ENCODE assay signal across 8 cellular contexts in the genomic region with DNA sequence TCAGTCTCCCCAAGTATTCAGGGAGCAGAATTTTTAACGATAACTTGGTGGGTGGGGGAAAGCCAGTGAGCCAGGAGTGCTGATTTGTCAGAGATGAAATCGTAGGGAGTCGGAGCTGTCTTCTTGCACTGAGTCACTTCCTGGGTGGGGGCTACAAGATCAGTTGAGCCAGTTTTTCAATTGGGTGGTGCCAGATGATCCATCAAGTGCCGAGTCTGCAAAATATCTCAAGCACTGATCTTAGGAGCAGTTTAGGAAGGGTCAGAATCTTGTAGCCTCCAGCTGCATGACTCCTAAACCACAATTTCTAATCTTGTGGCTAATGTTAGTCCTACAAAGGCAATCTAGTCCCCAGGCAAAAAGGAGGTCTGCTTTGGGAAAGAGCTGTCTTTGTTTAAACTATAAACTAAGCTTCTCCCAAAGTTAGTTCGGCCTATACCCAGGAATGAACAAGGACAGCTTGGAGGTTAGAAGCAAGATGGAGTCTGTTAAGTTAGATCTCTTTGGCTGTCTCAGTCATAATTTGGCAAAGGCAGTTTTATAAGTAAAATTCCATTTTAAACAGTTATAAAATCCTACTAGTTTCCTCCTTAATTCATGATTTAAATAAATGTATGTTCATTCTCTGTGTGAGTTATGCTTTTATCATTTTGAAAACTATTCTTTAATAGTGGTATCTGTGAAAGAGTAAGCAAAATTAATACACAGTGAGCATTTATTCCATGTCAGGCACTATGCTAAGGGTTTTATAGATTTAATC. TPM values are rescaled to one million over a fixed set of nuclear protein-coding genes. Genes with fewer than 3 reads are reported as not detected.
DNase-seq lines count a peak whose midpoint lies in the region; ATAC-seq and TF ChIP-seq lines count a peak whose summit lies in the region.

No MANE protein-coding gene starts in this region.

- H3K4me1 Mint-ChIP-seq in T-helper 2 cell treated with Interferon-gamma antibody and Interleukin-4, amounts not matched to agents 5 μg/mL and 100 μg/mL, for 36 hours (ENCODE audit: low read depth): peaks cover 37% of the 10 kb centered on the region
- peaks cover 30% of the 10 kb centered on the region for H3K4me1 Mint-ChIP-seq in dendritic cell treated with granulocyte-macrophage colony-stimulating factor and Interleukin-4, amounts not matched to agents 40 ng/mL and 50 ng/mL, for 4 days (ENCODE audit: low read depth)

- intact Hi-C loops in dendritic cell treated with granulocyte-macrophage colony-stimulating factor and Interleukin-4, amounts not matched to agents 40 ng/mL and 50 ng/mL, for 4 days (cut with micrococcal nuclease): no loop called here

- peaks cover 4% of the 10 kb centered on the region for H3K9me3 Mint-ChIP-seq in T-helper 2 cell treated with Interferon-gamma antibody and Interleukin-4, amounts not matched to agents 5 μg/mL and 100 μg/mL, for 36 hours
- H3K9me3 Mint-ChIP-seq in dendritic cell treated with granulocyte-macrophage colony-stimulating factor and Interleukin-4, amounts not matched to agents 40 ng/mL and 50 ng/mL, for 4 days: no peaks in the 10 kb centered on the region

- no peak for TF ChIP-seq POLR2A in GM18505 (IDR thresholded peaks at IDR 0.05; ENCODE audit: borderline replicate concordance, extremely low read depth, insufficient read depth, insufficient read length)

- H3K36me3 Mint-ChIP-seq in T-helper 2 cell treated with Interferon-gamma antibody and Interleukin-4, amounts not matched to agents 5 μg/mL and 100 μg/mL, for 36 hours (ENCODE audit: low read depth): peaks cover 5% of the 10 kb centered on the region
- peaks cover 7% of the 10 kb centered on the region for H3K36me3 Mint-ChIP-seq in dendritic cell treated with granulocyte-macrophage colony-stimulating factor and Interleukin-4, amounts not matched to agents 40 ng/mL and 50 ng/mL, for 4 days (ENCODE audit: low read depth)

- H3K27ac ChIP-seq in substantia nigra (ENCODE audit: low read depth, low read length, poor library complexity, severe bottlenecking): no peak overlapping the region

- ATAC-seq in GM18868 (IDR thresholded peaks at IDR 0.05; ENCODE audit: unreplicated experiment): no peak
- ATAC-seq in HG03039 (IDR thresholded peaks at IDR 0.05; ENCODE audit: unreplicated experiment): no peak
- no peak for ATAC-seq in GM18505 (IDR thresholded peaks at IDR 0.05; ENCODE audit: unreplicated experiment)

- H3K4me3 Mint-ChIP-seq in T-helper 2 cell treated with Interferon-gamma antibody and Interleukin-4, amounts not matched to agents 5 μg/mL and 100 μg/mL, for 36 hours: peak overlapping the region; percentile 70
- no peak overlapping the region for H3K4me3 Mint-ChIP-seq in dendritic cell treated with granulocyte-macrophage colony-stimulating factor and Interleukin-4, amounts not matched to agents 40 ng/mL and 50 ng/mL, for 4 days

- DNase-seq in H4 (ENCODE audit: low spot score): peak; percentile 29
- DNase-seq in T-helper 2 cell treated with Interferon-gamma antibody and Interleukin-4, amounts not matched to agents 5 μg/mL and 100 μg/mL, for 36 hours (ENCODE audit: low spot score): peak; percentile 84
- peak; percentile 52 to 71 for DNase-seq in stimulated activated CD4-positive, alpha-beta T cell treated with anti-CD3 and anti-CD28 coated beads, Interleukin-2, amount 100 ng/mL, for 24 hours
- no peak for DNase-seq in substantia nigra (lab: John Stamatoyannopoulos, UW)

- peak overlapping the region; percentile 75 for H3K27ac Mint-ChIP-seq in T-helper 2 cell treated with Interferon-gamma antibody and Interleukin-4, amounts not matched to agents 5 μg/mL and 100 μg/mL, for 36 hours
- peak overlapping the region; percentile 61 for H3K27ac Mint-ChIP-seq in dendritic cell treated with granulocyte-macrophage colony-stimulating factor and Interleukin-4, amounts not matched to agents 40 ng/mL and 50 ng/mL, for 4 days

- H3K27me3 Mint-ChIP-seq in T-helper 2 cell treated with Interferon-gamma antibody and Interleukin-4, amounts not matched to agents 5 μg/mL and 100 μg/mL, for 36 hours (ENCODE audit: low read depth): no peaks in the 10 kb centered on the region
- H3K27me3 Mint-ChIP-seq in dendritic cell treated with granulocyte-macrophage colony-stimulating factor and Interleukin-4, amounts not matched to agents 40 ng/mL and 50 ng/mL, for 4 days: no peaks in the 10 kb centered on the region

RNA-seq across cellular contexts. Expression of gene SLC16A1, which starts 51.7 kb away (rescaled TPM):
- 59.6 and 67.3 TPM in 2 replicates for total RNA-seq in H4 (2014; rRNA removed; shearing (Covaris generic))

Comparison
In these comparisons a context has a peak if more than half of its experiments do, and no peak if none do; other contexts are left out.
1. DNase-seq: peak in H4 (single experiment), T-helper 2 cell treated with Interferon-gamma antibody and Interleukin-4, amounts not matched to agents 5 μg/mL and 100 μg/mL, for 36 hours (single experiment) and stimulated activated CD4-positive, alpha-beta T cell treated with anti-CD3 and anti-CD28 coated beads, Interleukin-2, amount 100 ng/mL, for 24 hours (2 of 2); none in substantia nigra (0 of 49).